ENCODE assay signal across 8 cellular contexts in genomic region chr21:36385233-36385908, GRCh38. TPM values are rescaled to one million over a fixed set of nuclear protein-coding genes. Genes with fewer than 3 reads are reported as not detected.
DNase-seq lines count a peak whose midpoint lies in the region; ATAC-seq and TF ChIP-seq lines count a peak whose summit lies in the region.

Gene CHAF1B (plus strand): TSS chr21:36385392. CDS start chr21:36386137, 745 bp downstream.

- H3K27ac ChIP-seq in Peyer's patch = peak within 1 kb of the TSS in 2 of 4 donors; percentile 38 to 55

- no peaks in the 10 kb centered on the region for H3K36me3 Mint-ChIP-seq in IgD-negative memory B cell
- peaks cover 6 to 13% of the 10 kb centered on the region in 2 donors for H3K36me3 Mint-ChIP-seq in activated T-cell treated with anti-CD3 and anti-CD28 coated beads, Interleukin-2, amount 50 U/mL, for 72 hours (ENCODE audit: insufficient read depth in 2 of 2)
- no peaks in the 10 kb centered on the region for H3K36me3 Mint-ChIP-seq in natural killer cell
- no peaks in the 10 kb centered on the region for H3K36me3 Mint-ChIP-seq in stimulated activated memory B cell treated with anti-CD40 and anti-IgM and Interleukin-4, amounts not matched to agents 10 μg/mL and 1 μg/mL and 100 μg/mL, for 72 hours

- DNase-seq in DMS153 treated with DMSO at 0.1 percent for 48 hours (lab: John Stamatoyannopoulos, UW; ENCODE audit: unreplicated experiment) = peak; percentile 78
- peak; percentile 75 to 89 (median 86) for DNase-seq in Peyer's patch
- peak; percentile 87 to 94 for DNase-seq in activated T-cell treated with anti-CD3 and anti-CD28 coated beads, Interleukin-2, amount 50 U/mL, for 72 hours
- DNase-seq in fibroblast of gingiva (ENCODE audit: low read depth) = peak; percentile 47
- peak; percentile 88 for DNase-seq in natural killer cell

- H3K9me3 Mint-ChIP-seq in IgD-negative memory B cell = no peaks in the 10 kb centered on the region
- no peaks in the 10 kb centered on the region for H3K9me3 Mint-ChIP-seq in activated T-cell treated with anti-CD3 and anti-CD28 coated beads, Interleukin-2, amount 50 U/mL, for 72 hours
- H3K9me3 Mint-ChIP-seq in natural killer cell = no peaks in the 10 kb centered on the region
- no peaks in the 10 kb centered on the region for H3K9me3 Mint-ChIP-seq in stimulated activated memory B cell treated with anti-CD40 and anti-IgM and Interleukin-4, amounts not matched to agents 10 μg/mL and 1 μg/mL and 100 μg/mL, for 72 hours

- H3K4me3 Mint-ChIP-seq in IgD-negative memory B cell (peak within 1 kb of the TSS; percentile 83 to 90 (median 86)), natural killer cell (peak within 1 kb of the TSS; percentile 84)
- peak within 1 kb of the TSS; percentile 77 to 94 for H3K4me3 Mint-ChIP-seq in activated T-cell treated with anti-CD3 and anti-CD28 coated beads, Interleukin-2, amount 50 U/mL, for 72 hours
- peak within 1 kb of the TSS; percentile 76 for H3K4me3 Mint-ChIP-seq in stimulated activated memory B cell treated with anti-CD40 and anti-IgM and Interleukin-4, amounts not matched to agents 10 μg/mL and 1 μg/mL and 100 μg/mL, for 72 hours

- peaks cover 0 to 4% (median 0%) of the 10 kb centered on the region in 3 donors for H3K4me1 Mint-ChIP-seq in IgD-negative memory B cell
- peaks cover 31% of the 10 kb centered on the region for H3K4me1 Mint-ChIP-seq in activated T-cell treated with anti-CD3 and anti-CD28 coated beads, Interleukin-2, amount 50 U/mL, for 72 hours (ENCODE audit: low read depth)
- H3K4me1 Mint-ChIP-seq in natural killer cell = peaks cover 5% of the 10 kb centered on the region in 2 donors
- H3K4me1 Mint-ChIP-seq in stimulated activated memory B cell treated with anti-CD40 and anti-IgM and Interleukin-4, amounts not matched to agents 10 μg/mL and 1 μg/mL and 100 μg/mL, for 72 hours = peaks cover 5% of the 10 kb centered on the region

- H3K27me3 ChIP-seq in Peyer's patch = no peaks in the 10 kb centered on the region

- H3K4me3 ChIP-seq in Peyer's patch = peak within 1 kb of the TSS; percentile 56 to 74 (median 66)

- TF ChIP-seq POLR2A in Peyer's patch (IDR thresholded peaks at IDR 0.05) = peak in 1 of 2 donors; percentile 10

- no peaks in the 10 kb centered on the region for H3K36me3 ChIP-seq in Peyer's patch

- H3K4me1 ChIP-seq in Peyer's patch = no peaks in the 10 kb centered on the region

- no peaks in the 10 kb centered on the region for H3K9me3 ChIP-seq in Peyer's patch

- TF ChIP-seq CTCF in Peyer's patch (IDR thresholded peaks at IDR 0.05) = no peak
- no peak for TF ChIP-seq CTCF in natural killer cell (IDR thresholded peaks at IDR 0.05)

- no peaks in the 10 kb centered on the region for H3K27me3 Mint-ChIP-seq in IgD-negative memory B cell
- H3K27me3 Mint-ChIP-seq in activated T-cell treated with anti-CD3 and anti-CD28 coated beads, Interleukin-2, amount 50 U/mL, for 72 hours (ENCODE audit: low read depth) = no peaks in the 10 kb centered on the region
- no peaks in the 10 kb centered on the region for H3K27me3 Mint-ChIP-seq in natural killer cell (ENCODE audit: low read depth in 2 of 2)
- no peaks in the 10 kb centered on the region for H3K27me3 Mint-ChIP-seq in stimulated activated memory B cell treated with anti-CD40 and anti-IgM and Interleukin-4, amounts not matched to agents 10 μg/mL and 1 μg/mL and 100 μg/mL, for 72 hours

- intact Hi-C loops in natural killer cell (cut with micrococcal nuclease) = loop anchor here (5.0 kb wide), 1 partner anchor 63 kb away; the partner anchor contains the start of gene MORC3

- ATAC-seq in GM21526 (IDR thresholded peaks at IDR 0.05; ENCODE audit: low FRiP score, unreplicated experiment) (peak; percentile 87), natural killer cell (peak; percentile 99 to 100 (median 99))
- ATAC-seq in activated T-cell treated with anti-CD3 and anti-CD28 coated beads, Interleukin-2, amount 50 U/mL, for 72 hours (replicated peaks in 1 of 2) = peak; percentile 95
- ATAC-seq in stimulated activated memory B cell treated with anti-CD40 and anti-IgM and Interleukin-4, amounts not matched to agents 10 μg/mL and 1 μg/mL and 100 μg/mL, for 72 hours = peak; percentile 95

- H3K27ac Mint-ChIP-seq in IgD-negative memory B cell (peak within 1 kb of the TSS in 1 of 3 donors; percentile 77), natural killer cell (peak within 1 kb of the TSS in 1 of 2 donors; percentile 53)
- H3K27ac Mint-ChIP-seq in activated T-cell treated with anti-CD3 and anti-CD28 coated beads, Interleukin-2, amount 50 U/mL, for 72 hours = peak within 1 kb of the TSS; percentile 77
- no peak within 1 kb of the TSS for H3K27ac Mint-ChIP-seq in stimulated activated memory B cell treated with anti-CD40 and anti-IgM and Interleukin-4, amounts not matched to agents 10 μg/mL and 1 μg/mL and 100 μg/mL, for 72 hours

RNA-seq across cellular contexts. Expression of gene CHAF1B, which starts in this region (rescaled TPM):
- polyA plus RNA-seq in IgD-negative memory B cell = 0.36 TPM
- total RNA-seq in Peyer's patch (10 to 100 TPM in 1 of 4 donors, 1 to 10 TPM in 1, under 1 TPM in 2; 0.85 to 11.6 (median 1.3) TPM), natural killer cell (1 to 10 TPM; 7.6 to 7.9 (median 7.7) TPM)
- 10 to 100 TPM; 26.0 to 35.1 TPM for total RNA-seq in activated T-cell treated with anti-CD3 and anti-CD28 coated beads, Interleukin-2, amount 50 U/mL, for 72 hours
